In genomic region chr2:162368494-162368893, GRCh38 we compare ENCODE assay signal across 26 cellular contexts. TPM values are rescaled to one million over a fixed set of nuclear protein-coding genes. Genes with fewer than 3 reads are reported as not detected.
A peak's percentile ranks its signal among the peaks of the same experiment; 100 is the strongest.
DNase-seq lines count a peak whose midpoint lies in the region; ATAC-seq, FAIRE-seq and TF ChIP-seq lines count a peak whose summit lies in the region.
"Had no signal": no experiment of that assay in that cellular context is flagged by ENCODE, and none has a peak within 500 bp of the region (broad histone marks: within the 10 kb centered on the region; RNA-seq: fewer than 3 reads in every experiment).

No MANE protein-coding gene starts in this region.

- no peaks in the 10 kb centered on the region for H3K27me3 ChIP-seq in thoracic aorta (replicated peaks; ENCODE audit: insufficient read depth)
- H3K27me3 ChIP-seq: BLaER1 treated with 17β-estradiol and CSF1 and Interleukin-3, amounts not matched to agents 10 nM and 100 nM had no signal

- H3K9me3 ChIP-seq in thoracic aorta, result no peaks in the 10 kb centered on the region
- H3K9me3 ChIP-seq: A549; BLaER1 treated with 17β-estradiol and CSF1 and Interleukin-3, amounts not matched to agents 10 nM and 100 nM; SK-N-SH had no signal

- FAIRE-seq in islet of Langerhans (lab: Jason Lieb, UNC), result peak; percentile 53
- FAIRE-seq: A549, GM12892, H1, K562 had no signal

- POLR2A ChIA-PET in HEK293T (lab: Yijun Ruan, JAX), result no interaction called here

- no peaks in the 10 kb centered on the region for H3K9me3 Mint-ChIP-seq in activated naive CD4-positive, alpha-beta T cell treated with anti-CD3 and anti-CD28 coated beads, Interleukin-2, amount 50 U/mL, for 72 hours
- H3K9me3 Mint-ChIP-seq: CD4-positive, alpha-beta T cell had no signal

- no peak for ATAC-seq in thoracic aorta (ENCODE audit: insufficient number of reproducible peaks, low FRiP score, low read depth)
- ATAC-seq in activated naive CD4-positive, alpha-beta T cell treated with anti-CD3 and anti-CD28 coated beads, Interleukin-2, amount 50 U/mL, for 72 hours, result no peak
- ATAC-seq: A549, K562, PC-3 had no signal

- H3K27ac Mint-ChIP-seq in activated naive CD4-positive, alpha-beta T cell treated with anti-CD3 and anti-CD28 coated beads, Interleukin-2, amount 50 U/mL, for 72 hours, result no peak overlapping the region
- H3K27ac Mint-ChIP-seq: CD4-positive, alpha-beta T cell had no signal

- H3K36me3 Mint-ChIP-seq in activated naive CD4-positive, alpha-beta T cell treated with anti-CD3 and anti-CD28 coated beads, Interleukin-2, amount 50 U/mL, for 72 hours, result no peaks in the 10 kb centered on the region

- peaks cover 18 to 24% of the 10 kb centered on the region in 2 donors for H3K4me1 ChIP-seq in thoracic aorta (ENCODE audit: control insufficient read depth in 1 of 2, low read depth in 2 of 2)
- H3K4me1 ChIP-seq: A549 had no signal

- CTCF ChIA-PET in HEK293T (lab: Yijun Ruan, JAX), result no interaction called here

- DNase-seq in HCEC 1CT, result peak; percentile 35
- DNase-seq in choroid plexus epithelial cell (ENCODE audit: low read depth), result peak; percentile 8
- no peak for DNase-seq in thoracic aorta (ENCODE audit: low spot score)
- DNase-seq in HEK293T (ENCODE audit: extremely low spot score), result no peak
- no peak for DNase-seq in G401 (ENCODE audit: low spot score)
- no peak for DNase-seq in activated naive CD4-positive, alpha-beta T cell treated with anti-CD3 and anti-CD28 coated beads, Interleukin-2, amount 50 U/mL, for 72 hours (ENCODE audit: low spot score in 2 of 2)
- DNase-seq: AML-193; CD4-positive, alpha-beta T cell; COR-L47; EL; GF-D8; Kasumi-1; NCI-H1105 treated with DMSO at 0.1 percent for 48 hours; NCI-H2029; NCI-H446; NCI-H526; NCI-H82; NK-92 treated with Interleukin-12 subunit alpha and Interleukin-12 subunit beta, amount 100 ng/mL, for 24 hours; PC-3; SK-N-SH had no signal

- no peaks in the 10 kb centered on the region for H3K36me3 ChIP-seq in thoracic aorta
- H3K36me3 ChIP-seq: BLaER1 treated with 17β-estradiol and CSF1 and Interleukin-3, amounts not matched to agents 10 nM and 100 nM had no signal

- peak overlapping the region; percentile 50 to 64 for H3K27ac ChIP-seq in thoracic aorta
- H3K27ac ChIP-seq: A549; BLaER1 treated with 17β-estradiol and CSF1 and Interleukin-3, amounts not matched to agents 10 nM and 100 nM had no signal

- H3K4me3 ChIP-seq in choroid plexus epithelial cell (ENCODE audit: low read depth, low read length) (no peak overlapping the region), thoracic aorta (no peak overlapping the region)
- H3K4me3 ChIP-seq: A549; BLaER1 treated with 17β-estradiol and CSF1 and Interleukin-3, amounts not matched to agents 10 nM and 100 nM; K562 had no signal

- TF ChIP-seq CTCF in choroid plexus epithelial cell (conservative IDR thresholded peaks at IDR 0.05; ENCODE audit: low read depth, low read length) (no peak), thoracic aorta (IDR thresholded peaks at IDR 0.05) (no peak)

- in situ Hi-C loops in G401 (cut with HindIII; ENCODE audit: low sequenced_read_pairs), result no loop called here

TF ChIP-seq in HEK293T, 16 proteins besides CTCF, POLR2A, EP300 and RAD21:
- TF ChIP-seq LEF1 (IDR thresholded peaks at IDR 0.05; ENCODE audit: borderline replicate concordance) (no peak), TARDBP (IDR thresholded peaks at IDR 0.05) (no peak), ARNT (IDR thresholded peaks at IDR 0.05) (no peak), SUZ12 (IDR thresholded peaks at IDR 0.05) (no peak), SP1 (IDR thresholded peaks at IDR 0.05) (no peak), CTBP1 (IDR thresholded peaks at IDR 0.05; ENCODE audit: borderline replicate concordance) (no peak), ZNF384 (IDR thresholded peaks at IDR 0.05) (no peak), L3MBTL2 (conservative IDR thresholded peaks at IDR 0.05) (no peak), FOXK2 (IDR thresholded peaks at IDR 0.05) (no peak), PKNOX1 (IDR thresholded peaks at IDR 0.05) (no peak), NFRKB (IDR thresholded peaks at IDR 0.05) (no peak), BHLHE40 (IDR thresholded peaks at IDR 0.05; ENCODE audit: borderline replicate concordance) (no peak), HDGF (IDR thresholded peaks at IDR 0.05; ENCODE audit: borderline replicate concordance) (no peak), FOXM1 (IDR thresholded peaks at IDR 0.05; ENCODE audit: borderline replicate concordance) (no peak)

RNA-seq across cellular contexts. Expression of gene GCA, which starts 24.6 kb away (rescaled TPM):
- 10 to 100 TPM; 22.5 to 56.6 TPM for total RNA-seq in thoracic aorta
- 0.54 TPM in 1 of 2 replicates, not detected in the other for total RNA-seq in G401 (2014; rRNA removed; shearing (Covaris generic))
- 10 to 100 TPM; 38.5 to 44.9 TPM for total RNA-seq in activated naive CD4-positive, alpha-beta T cell treated with anti-CD3 and anti-CD28 coated beads, Interleukin-2, amount 50 U/mL, for 72 hours

RNA-seq across cellular contexts. Expression of gene IFIH1, which starts 50.0 kb away (rescaled TPM):
- 10 to 100 TPM; 16.6 to 19.2 TPM for total RNA-seq in thoracic aorta
- total RNA-seq in G401 (2014; rRNA removed; shearing (Covaris generic)), result not detected in 2 replicates
- total RNA-seq in activated naive CD4-positive, alpha-beta T cell treated with anti-CD3 and anti-CD28 coated beads, Interleukin-2, amount 50 U/mL, for 72 hours, result 10 to 100 TPM; 29.2 to 39.1 TPM

Comparison
In these comparisons a context has a peak if more than half of its experiments do, and no peak if none do; other contexts are left out.
1. DNase-seq: peak in HCEC 1CT (single experiment) and choroid plexus epithelial cell (single experiment); none in thoracic aorta (single experiment), HEK293T (single experiment), G401 (single experiment) and activated naive CD4-positive, alpha-beta T cell treated with anti-CD3 and anti-CD28 coated beads, Interleukin-2, amount 50 U/mL, for 72 hours (0 of 2).
2. RNA of gene GCA, which starts 24.6 kb away (total RNA-seq): 22.5 to 56.6 TPM in thoracic aorta and 38.5 to 44.9 TPM in activated naive CD4-positive, alpha-beta T cell treated with anti-CD3 and anti-CD28 coated beads, Interleukin-2, amount 50 U/mL, for 72 hours; 0.54 TPM in G401; every median in the first group is over 10 times any median in the second.
3. RNA of gene IFIH1, which starts 50.0 kb away (total RNA-seq): 29.2 to 39.1 TPM in activated naive CD4-positive, alpha-beta T cell treated with anti-CD3 and anti-CD28 coated beads, Interleukin-2, amount 50 U/mL, for 72 hours and 16.6 to 19.2 TPM in thoracic aorta; not detected in G401; every median in the first group is over 10 times any median in the second.